Comparison of ENCODE assay signal across 15 cellular contexts in the genomic region with DNA sequence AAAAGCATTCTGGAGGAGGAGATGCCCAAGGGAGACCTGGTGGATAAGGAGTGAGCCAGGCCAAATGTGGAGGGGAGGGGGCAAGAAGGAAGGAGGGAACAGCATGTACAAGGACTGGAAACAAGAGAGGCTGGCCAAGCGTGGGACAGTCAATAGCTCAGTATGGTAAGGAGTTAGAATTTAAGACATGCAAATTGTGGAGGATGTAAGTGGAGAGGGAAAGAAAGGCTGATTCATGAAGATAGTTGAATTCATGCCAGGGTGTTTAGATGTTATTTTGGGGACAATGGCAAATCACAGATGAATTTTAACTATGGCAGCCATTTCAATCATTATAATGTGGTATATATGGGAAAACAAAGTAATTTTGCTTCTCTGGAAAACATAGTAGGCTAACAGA.
DNase-seq lines count a peak whose midpoint lies in the region; ATAC-seq and TF ChIP-seq lines count a peak whose summit lies in the region.
"Had no signal": no experiment of that assay in that cellular context is flagged by ENCODE, and none has a peak within 500 bp of the region (broad histone marks: within the 10 kb centered on the region; RNA-seq: fewer than 3 reads in every experiment).

No MANE protein-coding gene starts in this region.

- BruUV-seq in A673 (replicated peaks; lab: Mats Ljungman, UMichigan) = no TSS peak
- BruUV-seq in PC-3 (replicated peaks; lab: Mats Ljungman, UMichigan) = no TSS peak

- DNase-seq in A673 (ENCODE audit: low spot score) = peak; percentile 32
- peak; percentile 9 for DNase-seq in PC-3
- peak; percentile 22 for DNase-seq in fibroblast of gingiva (ENCODE audit: low read depth)
- no peak for DNase-seq in COR-L47 (lab: John Stamatoyannopoulos, UW)
- no peak for DNase-seq in Ammon's horn (ENCODE audit: low spot score)
- DNase-seq: activated CD4-positive, alpha-beta memory T cell treated with anti-CD3 and anti-CD28 coated beads, Interleukin-2, amount 10 ng/mL, durations not matched to agents 7 days and 5 days; activated naive CD8-positive, alpha-beta T cell treated with anti-CD3 and anti-CD28 coated beads, Interleukin-2, amount 50 U/mL, for 24 hours; activated T-cell treated with anti-CD3 and anti-CD28 coated beads, Interleukin-2, amount 50 U/mL, for 72 hours; cortex of kidney; NCI-H1694 had no signal

- H3K9me3 ChIP-seq in A673 (ENCODE audit: low read depth, low read length, poor library complexity, severe bottlenecking) = no peaks in the 10 kb centered on the region
- no peaks in the 10 kb centered on the region for H3K9me3 ChIP-seq in PC-3 (ENCODE audit: low read length)
- H3K9me3 ChIP-seq: A549 had no signal

- no peak overlapping the region for H3K9ac ChIP-seq in PC-3 (ENCODE audit: low read length)

- no peak for TF ChIP-seq CTCF in A673 (conservative IDR thresholded peaks at IDR 0.05; ENCODE audit: low read depth, low read length)
- no peak for TF ChIP-seq CTCF in PC-3 (conservative IDR thresholded peaks at IDR 0.05; ENCODE audit: low read depth, low read length)
- TF ChIP-seq CTCF in nephron (IDR thresholded peaks at IDR 0.05; ENCODE audit: unreplicated experiment in 3 of 3) = no peak

- no peak overlapping the region for H3K27ac ChIP-seq in A673 (ENCODE audit: low read depth, low read length, poor library complexity, severe bottlenecking)
- H3K27ac ChIP-seq in PC-3 (ENCODE audit: low read length) = no peak overlapping the region
- H3K27ac ChIP-seq: A549 had no signal

- no peaks in the 10 kb centered on the region for H3K79me2 ChIP-seq in PC-3 (ENCODE audit: low read length)

- H3K9me2 ChIP-seq in PC-3 (replicated peaks; ENCODE audit: low read length) = no peaks in the 10 kb centered on the region

- H3K36me3 ChIP-seq in A673 (ENCODE audit: insufficient read depth, low read length, poor library complexity, severe bottlenecking) (no peaks in the 10 kb centered on the region), PC-3 (ENCODE audit: low read depth, low read length) (no peaks in the 10 kb centered on the region)

- no peaks in the 10 kb centered on the region for H3K4me1 ChIP-seq in A673 (ENCODE audit: insufficient read depth, low read length, poor library complexity, severe bottlenecking)
- H3K4me1 ChIP-seq in PC-3 (ENCODE audit: insufficient read depth, low read length) = no peaks in the 10 kb centered on the region
- H3K4me1 ChIP-seq: A549 had no signal

- no peaks in the 10 kb centered on the region for H3K36me3 Mint-ChIP-seq in nephron (ENCODE audit: low read depth)

- no peaks in the 10 kb centered on the region for H4K20me1 ChIP-seq in PC-3 (ENCODE audit: low read length)

- no peaks in the 10 kb centered on the region for H3K9me3 Mint-ChIP-seq in nephron
- H3K9me3 Mint-ChIP-seq: activated CD4-positive, alpha-beta memory T cell treated with anti-CD3 and anti-CD28 coated beads, Interleukin-2, amount 10 ng/mL, durations not matched to agents 7 days and 5 days; activated naive CD8-positive, alpha-beta T cell treated with anti-CD3 and anti-CD28 coated beads, Interleukin-2, amount 50 U/mL, for 24 hours had no signal

- no peaks in the 10 kb centered on the region for H3F3A ChIP-seq in PC-3 (ENCODE audit: low read length, unreplicated experiment)

- no peak overlapping the region for H2AFZ ChIP-seq in PC-3 (ENCODE audit: low read length)

- peak overlapping the region in 1 of 3 experiments; percentile 17 for H3K4me3 Mint-ChIP-seq in nephron
- H3K4me3 Mint-ChIP-seq: activated CD4-positive, alpha-beta memory T cell treated with anti-CD3 and anti-CD28 coated beads, Interleukin-2, amount 10 ng/mL, durations not matched to agents 7 days and 5 days; activated naive CD8-positive, alpha-beta T cell treated with anti-CD3 and anti-CD28 coated beads, Interleukin-2, amount 50 U/mL, for 24 hours; activated T-cell treated with anti-CD3 and anti-CD28 coated beads, Interleukin-2, amount 50 U/mL, for 72 hours had no signal

- H3K4me1 Mint-ChIP-seq in nephron = peaks cover 29% of the 10 kb centered on the region
- H3K4me1 Mint-ChIP-seq: activated CD4-positive, alpha-beta memory T cell treated with anti-CD3 and anti-CD28 coated beads, Interleukin-2, amount 10 ng/mL, durations not matched to agents 7 days and 5 days; activated naive CD8-positive, alpha-beta T cell treated with anti-CD3 and anti-CD28 coated beads, Interleukin-2, amount 50 U/mL, for 24 hours had no signal

- no peaks in the 10 kb centered on the region for H3K27me3 ChIP-seq in A673 (replicated peaks; ENCODE audit: insufficient read depth, low read depth, low read length, poor library complexity)
- no peaks in the 10 kb centered on the region for H3K27me3 ChIP-seq in PC-3 (ENCODE audit: low read length)

- no peaks in the 10 kb centered on the region for H3K27me3 Mint-ChIP-seq in nephron (ENCODE audit: low read depth)
- H3K27me3 Mint-ChIP-seq: activated CD4-positive, alpha-beta memory T cell treated with anti-CD3 and anti-CD28 coated beads, Interleukin-2, amount 10 ng/mL, durations not matched to agents 7 days and 5 days; activated naive CD8-positive, alpha-beta T cell treated with anti-CD3 and anti-CD28 coated beads, Interleukin-2, amount 50 U/mL, for 24 hours had no signal

- H3K4me3 ChIP-seq in A673 (ENCODE audit: low read depth, low read length, poor library complexity, severe bottlenecking) = no peak overlapping the region
- H3K4me3 ChIP-seq in PC-3 (ENCODE audit: low read length) = no peak overlapping the region
- H3K4me3 ChIP-seq: A549, lung had no signal

- no peak for ATAC-seq in PC-3
- no peak for ATAC-seq in GM21390 (IDR thresholded peaks at IDR 0.05; ENCODE audit: unreplicated experiment)
- no peak for ATAC-seq in GM21367 (IDR thresholded peaks at IDR 0.05; ENCODE audit: unreplicated experiment)
- ATAC-seq: A549; activated naive CD8-positive, alpha-beta T cell treated with anti-CD3 and anti-CD28 coated beads, Interleukin-2, amount 50 U/mL, for 24 hours; activated T-cell treated with anti-CD3 and anti-CD28 coated beads, Interleukin-2, amount 50 U/mL, for 72 hours had no signal

- no peak overlapping the region for H3K4me2 ChIP-seq in PC-3 (ENCODE audit: low read length)
- H3K4me2 ChIP-seq: A549 had no signal

- intact Hi-C loops in A673 (cut with micrococcal nuclease; ENCODE audit: unreplicated experiment) = no loop called here
- intact Hi-C loops in PC-3 (cut with micrococcal nuclease) = no loop called here

- peak overlapping the region; percentile 92 to 99 (median 98) for H3K27ac Mint-ChIP-seq in nephron
- H3K27ac Mint-ChIP-seq: activated CD4-positive, alpha-beta memory T cell treated with anti-CD3 and anti-CD28 coated beads, Interleukin-2, amount 10 ng/mL, durations not matched to agents 7 days and 5 days; activated naive CD8-positive, alpha-beta T cell treated with anti-CD3 and anti-CD28 coated beads, Interleukin-2, amount 50 U/mL, for 24 hours; activated T-cell treated with anti-CD3 and anti-CD28 coated beads, Interleukin-2, amount 50 U/mL, for 72 hours had no signal

- POLR2A ChIA-PET in A673 (lab: Charles Lee; ENCODE audit: low non-redundant PET) = interaction anchor here (0.6 kb wide), 1 partner anchor 20 kb away, joined by 3 read pairs; no protein-coding TSS in a partner anchor
- POLR2A ChIA-PET in PC-3 (lab: Charles Lee; ENCODE audit: unreplicated experiment) = no interaction called here

- CTCF ChIA-PET in A673 (lab: Charles Lee) = no interaction called here
- CTCF ChIA-PET in PC-3 (lab: Charles Lee) = no interaction called here

Comparison
In these comparisons a context has a peak if more than half of its experiments do, and no peak if none do; other contexts are left out.
1. DNase-seq: peak in A673 (single experiment), PC-3 (single experiment) and fibroblast of gingiva (single experiment); none in COR-L47 (single experiment) and Ammon's horn (single experiment).